18 cellular contexts compared by ENCODE assay signal in the genomic region with DNA sequence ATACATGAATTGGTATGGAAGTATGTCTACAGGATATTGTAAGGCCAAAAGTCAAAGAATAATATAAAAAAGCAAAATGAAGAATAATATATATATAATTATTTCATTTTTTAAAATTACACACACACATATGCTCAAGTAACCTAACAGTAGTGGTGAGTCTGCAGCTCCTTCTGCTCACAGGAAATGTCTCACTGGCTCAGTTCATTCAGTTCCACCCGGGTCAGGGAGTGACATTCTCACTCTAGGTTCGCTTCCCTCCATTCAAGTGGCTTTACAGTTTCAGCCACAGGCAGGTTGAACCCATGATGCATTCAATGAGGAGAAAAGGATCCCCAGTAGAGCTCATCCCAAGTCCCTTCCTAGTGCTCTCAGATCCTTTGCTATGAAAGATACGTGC.
DNase-seq lines count a peak whose midpoint lies in the region; ATAC-seq and TF ChIP-seq lines count a peak whose summit lies in the region.
"Had no signal": no experiment of that assay in that cellular context is flagged by ENCODE, and none has a peak within 500 bp of the region (broad histone marks: within the 10 kb centered on the region; RNA-seq: fewer than 3 reads in every experiment).

No MANE protein-coding gene starts in this region.

- H3K27ac ChIP-seq in naive thymus-derived CD4-positive, alpha-beta T cell (ENCODE audit: low read depth, low read length), result no peak overlapping the region
- H3K27ac ChIP-seq in dorsolateral prefrontal cortex, result no peak overlapping the region
- H3K27ac ChIP-seq: A549 had no signal

- H3K4me3 ChIP-seq in naive thymus-derived CD4-positive, alpha-beta T cell (ENCODE audit: low read length), result no peak overlapping the region
- no peak overlapping the region for H3K4me3 ChIP-seq in dorsolateral prefrontal cortex
- H3K4me3 ChIP-seq: A549 had no signal

- peaks cover 7% of the 10 kb centered on the region for H3K4me1 Mint-ChIP-seq in stimulated activated naive CD8-positive, alpha-beta T cell treated with anti-CD3 and anti-CD28 coated beads, Interleukin-15, amount 100 ng/mL, for 72 hours
- no peaks in the 10 kb centered on the region for H3K4me1 Mint-ChIP-seq in activated T-helper 17 cell treated with anti-CD3 and anti-CD28 coated beads, Interleukin-2, amount 50 U/mL, for 72 hours
- H3K4me1 Mint-ChIP-seq in naive thymus-derived CD4-positive, alpha-beta T cell, result peaks cover 0 to 4% (median 0%) of the 10 kb centered on the region in 7 donors
- H3K4me1 Mint-ChIP-seq: CD4-positive, alpha-beta memory T cell had no signal

- H3K4me3 Mint-ChIP-seq in stimulated activated naive CD8-positive, alpha-beta T cell treated with anti-CD3 and anti-CD28 coated beads, Interleukin-15, amount 100 ng/mL, for 72 hours, result no peak overlapping the region
- no peak overlapping the region for H3K4me3 Mint-ChIP-seq in activated T-helper 17 cell treated with anti-CD3 and anti-CD28 coated beads, Interleukin-2, amount 50 U/mL, for 72 hours
- no peak overlapping the region for H3K4me3 Mint-ChIP-seq in naive thymus-derived CD4-positive, alpha-beta T cell
- H3K4me3 Mint-ChIP-seq: CD4-positive, alpha-beta memory T cell; H9 had no signal

- POLR2A ChIA-PET in naive thymus-derived CD4-positive, alpha-beta T cell (lab: Charles Lee), result no interaction called here

- CTCF ChIA-PET in naive thymus-derived CD4-positive, alpha-beta T cell (lab: Charles Lee), result interaction anchor here (1.0 to 2.3 kb wide), 5 partner anchors 9 to 276 kb away, joined by 3 to 6 read pairs (median 3); no protein-coding TSS in a partner anchor

- no peaks in the 10 kb centered on the region for H3K36me3 ChIP-seq in naive thymus-derived CD4-positive, alpha-beta T cell (ENCODE audit: control insufficient read depth in 2 of 3, insufficient read depth in 3 of 3, low read length in 3 of 3)

- no peak overlapping the region for H3K27ac Mint-ChIP-seq in stimulated activated naive CD8-positive, alpha-beta T cell treated with anti-CD3 and anti-CD28 coated beads, Interleukin-15, amount 100 ng/mL, for 72 hours
- no peak overlapping the region for H3K27ac Mint-ChIP-seq in activated T-helper 17 cell treated with anti-CD3 and anti-CD28 coated beads, Interleukin-2, amount 50 U/mL, for 72 hours
- H3K27ac Mint-ChIP-seq in naive thymus-derived CD4-positive, alpha-beta T cell, result no peak overlapping the region
- H3K27ac Mint-ChIP-seq: CD4-positive, alpha-beta memory T cell; H9 had no signal

- H3K4me1 ChIP-seq in naive thymus-derived CD4-positive, alpha-beta T cell (ENCODE audit: control insufficient read depth in 2 of 2, insufficient read depth in 2 of 2, low read length in 2 of 2), result no peaks in the 10 kb centered on the region
- H3K4me1 ChIP-seq: A549 had no signal

- TF ChIP-seq CTCF in dorsolateral prefrontal cortex (IDR thresholded peaks at IDR 0.05 in 54 of 56, conservative IDR thresholded peaks at IDR 0.05 in 2 of 56; ENCODE audit: low read depth in 1 of 56, partially characterized antibody in 56 of 56), result no peak

- DNase-seq in stimulated activated naive CD8-positive, alpha-beta T cell treated with anti-CD3 and anti-CD28 coated beads, Interleukin-15, Interleukin-2, amounts not matched to agents 100 U/mL and 50 U/mL, for 24 hours, result no peak
- DNase-seq in stimulated activated naive CD8-positive, alpha-beta T cell treated with anti-CD3 and anti-CD28 coated beads, Interleukin-15, amount 100 ng/mL, for 72 hours, result no peak
- DNase-seq in naive thymus-derived CD4-positive, alpha-beta T cell, result no peak
- DNase-seq in dorsolateral prefrontal cortex (no peak), T-helper 1 cell (no peak)
- DNase-seq: CD4-positive, alpha-beta memory T cell; H9; NCI-H1417 treated with DMSO at 0.1 percent for 48 hours; NCI-H187 treated with DMSO at 0.1 percent for 48 hours; NCI-H2227 treated with DMSO at 0.1 percent for 48 hours; NCI-H510A treated with DMSO at 0.1 percent for 48 hours; NCI-H774; RPMI8226; SHP77 treated with DMSO at 0.1 percent for 48 hours; SK-N-SH had no signal

- H3K9me3 ChIP-seq in naive thymus-derived CD4-positive, alpha-beta T cell (ENCODE audit: control insufficient read depth in 2 of 3, low read length in 3 of 3), result no peaks in the 10 kb centered on the region

- no peaks in the 10 kb centered on the region for H3K27me3 ChIP-seq in naive thymus-derived CD4-positive, alpha-beta T cell (ENCODE audit: control insufficient read depth in 2 of 2, insufficient read depth in 2 of 2, low read length in 2 of 2)
- H3K27me3 ChIP-seq in dorsolateral prefrontal cortex, result no peaks in the 10 kb centered on the region

- no peaks in the 10 kb centered on the region for H3K27me3 Mint-ChIP-seq in stimulated activated naive CD8-positive, alpha-beta T cell treated with anti-CD3 and anti-CD28 coated beads, Interleukin-15, amount 100 ng/mL, for 72 hours
- no peaks in the 10 kb centered on the region for H3K27me3 Mint-ChIP-seq in activated T-helper 17 cell treated with anti-CD3 and anti-CD28 coated beads, Interleukin-2, amount 50 U/mL, for 72 hours
- no peaks in the 10 kb centered on the region for H3K27me3 Mint-ChIP-seq in naive thymus-derived CD4-positive, alpha-beta T cell
- H3K27me3 Mint-ChIP-seq: CD4-positive, alpha-beta memory T cell had no signal

- intact Hi-C loops in naive thymus-derived CD4-positive, alpha-beta T cell (cut with micrococcal nuclease), result loop anchor here in 1 of 2 donors (10.0 kb wide), 1 partner anchor 710 kb away; no protein-coding TSS in a partner anchor
- intact Hi-C loops in dorsolateral prefrontal cortex (cut with DNase I), result no loop called here

- H3K36me3 Mint-ChIP-seq in activated T-helper 17 cell treated with anti-CD3 and anti-CD28 coated beads, Interleukin-2, amount 50 U/mL, for 72 hours (ENCODE audit: low read depth), result no peaks in the 10 kb centered on the region
- H3K36me3 Mint-ChIP-seq in naive thymus-derived CD4-positive, alpha-beta T cell, result peaks cover 5 to 19% (median 7%) of the 10 kb centered on the region in 5 donors

- ATAC-seq in stimulated activated naive CD8-positive, alpha-beta T cell treated with anti-CD3 and anti-CD28 coated beads, Interleukin-15, Interleukin-2, amounts not matched to agents 100 U/mL and 50 U/mL, for 24 hours, result peak; percentile 23
- ATAC-seq in stimulated activated naive CD8-positive, alpha-beta T cell treated with anti-CD3 and anti-CD28 coated beads, Interleukin-15, amount 100 ng/mL, for 72 hours, result no peak
- ATAC-seq in activated T-helper 17 cell treated with anti-CD3 and anti-CD28 coated beads, Interleukin-2, amount 50 U/mL, for 72 hours (replicated peaks), result peak; percentile 45
- peak; percentile 28 for ATAC-seq in esophagus mucosa
- ATAC-seq in naive thymus-derived CD4-positive, alpha-beta T cell, result no peak
- ATAC-seq: A549 had no signal

- H3K9me3 Mint-ChIP-seq in stimulated activated naive CD8-positive, alpha-beta T cell treated with anti-CD3 and anti-CD28 coated beads, Interleukin-15, amount 100 ng/mL, for 72 hours, result no peaks in the 10 kb centered on the region
- H3K9me3 Mint-ChIP-seq in activated T-helper 17 cell treated with anti-CD3 and anti-CD28 coated beads, Interleukin-2, amount 50 U/mL, for 72 hours, result no peaks in the 10 kb centered on the region
- H3K9me3 Mint-ChIP-seq in naive thymus-derived CD4-positive, alpha-beta T cell, result peaks cover 0 to 4% (median 0%) of the 10 kb centered on the region in 11 donors
- H3K9me3 Mint-ChIP-seq: CD4-positive, alpha-beta memory T cell had no signal

Comparison
In these comparisons a context has a peak if more than half of its experiments do, and no peak if none do; other contexts are left out.
1. ATAC-seq: peak in stimulated activated naive CD8-positive, alpha-beta T cell treated with anti-CD3 and anti-CD28 coated beads, Interleukin-15, Interleukin-2, amounts not matched to agents 100 U/mL and 50 U/mL, for 24 hours (single experiment), activated T-helper 17 cell treated with anti-CD3 and anti-CD28 coated beads, Interleukin-2, amount 50 U/mL, for 72 hours (single experiment) and esophagus mucosa (single experiment); none in stimulated activated naive CD8-positive, alpha-beta T cell treated with anti-CD3 and anti-CD28 coated beads, Interleukin-15, amount 100 ng/mL, for 72 hours (single experiment) and naive thymus-derived CD4-positive, alpha-beta T cell (single experiment).